ENCODE assay signal across 29 cellular contexts in the genomic region with DNA sequence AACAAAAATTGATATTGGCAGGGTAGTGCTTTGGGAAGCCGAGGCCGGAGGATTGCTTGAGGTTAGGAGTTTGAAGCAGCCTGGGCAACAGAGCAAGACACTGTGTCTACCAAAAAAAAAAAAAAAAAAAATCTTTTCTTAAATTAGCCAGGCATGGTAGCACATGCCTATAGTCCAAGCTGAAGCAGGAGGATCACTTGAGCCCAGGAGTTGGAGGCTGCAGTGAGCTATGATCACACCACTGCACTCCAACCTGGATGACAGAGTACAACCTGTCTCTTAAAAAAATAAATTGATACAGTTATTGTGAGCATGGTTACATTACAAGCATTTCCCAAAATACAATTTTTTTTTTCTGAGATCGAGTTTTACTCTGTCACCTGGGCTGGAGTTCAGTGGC.
"Had no signal": no experiment of that assay in that cellular context is flagged by ENCODE, and none has a peak within 500 bp of the region (broad histone marks: within the 10 kb centered on the region; RNA-seq: fewer than 3 reads in every experiment).

No MANE protein-coding gene starts in this region.

- H3K36me3 ChIP-seq: breast epithelium, tibial nerve had no signal

- H3K9me3 Mint-ChIP-seq: activated CD4-positive, alpha-beta memory T cell treated with anti-CD3 and anti-CD28 coated beads, Interleukin-2, amount 10 ng/mL, durations not matched to agents 7 days and 5 days; activated CD4-positive, alpha-beta T cell treated with anti-CD3 and anti-CD28 coated beads, Interleukin-2, amount 10 ng/mL, durations not matched to agents 7 days and 5 days; activated T-cell treated with anti-CD3 and anti-CD28 coated beads, Interleukin-2, amount 50 U/mL, for 24 hours; central memory CD8-positive, alpha-beta T cell; immature natural killer cell; mesothelial cell of epicardium; stimulated activated effector memory CD8-positive, alpha-beta T cell treated with anti-CD3 and anti-CD28 coated beads, Interleukin-12 subunit alpha, Interleukin-12 subunit beta, amount 100 ng/mL, for 72 hours; stimulated activated naive CD8-positive, alpha-beta T cell treated with anti-CD3 and anti-CD28 coated beads, Interleukin-15, Interleukin-2, amounts not matched to agents 100 ng/mL and 50 ng/mL, for 24 hours had no signal

- H3K27ac Mint-ChIP-seq: activated CD4-positive, alpha-beta memory T cell treated with anti-CD3 and anti-CD28 coated beads, Interleukin-2, amount 10 ng/mL, durations not matched to agents 7 days and 5 days; activated CD4-positive, alpha-beta T cell treated with anti-CD3 and anti-CD28 coated beads, Interleukin-2, amount 10 ng/mL, durations not matched to agents 7 days and 5 days; activated T-cell treated with anti-CD3 and anti-CD28 coated beads, Interleukin-2, amount 50 U/mL, for 24 hours; mesothelial cell of epicardium; stimulated activated effector memory CD8-positive, alpha-beta T cell treated with anti-CD3 and anti-CD28 coated beads, Interleukin-12 subunit alpha, Interleukin-12 subunit beta, amount 100 ng/mL, for 72 hours; stimulated activated naive CD8-positive, alpha-beta T cell treated with anti-CD3 and anti-CD28 coated beads, Interleukin-15, Interleukin-2, amounts not matched to agents 100 ng/mL and 50 ng/mL, for 24 hours had no signal

- H3K4me3 ChIP-seq: breast epithelium, tibial nerve had no signal

- H3K4me3 Mint-ChIP-seq: activated CD4-positive, alpha-beta memory T cell treated with anti-CD3 and anti-CD28 coated beads, Interleukin-2, amount 10 ng/mL, durations not matched to agents 7 days and 5 days; activated CD4-positive, alpha-beta T cell treated with anti-CD3 and anti-CD28 coated beads, Interleukin-2, amount 10 ng/mL, durations not matched to agents 7 days and 5 days; activated T-cell treated with anti-CD3 and anti-CD28 coated beads, Interleukin-2, amount 50 U/mL, for 24 hours; central memory CD8-positive, alpha-beta T cell; immature natural killer cell; mesothelial cell of epicardium; naive thymus-derived CD4-positive, alpha-beta T cell; stimulated activated effector memory CD8-positive, alpha-beta T cell treated with anti-CD3 and anti-CD28 coated beads, Interleukin-12 subunit alpha, Interleukin-12 subunit beta, amount 100 ng/mL, for 72 hours; stimulated activated naive CD8-positive, alpha-beta T cell treated with anti-CD3 and anti-CD28 coated beads, Interleukin-15, Interleukin-2, amounts not matched to agents 100 ng/mL and 50 ng/mL, for 24 hours had no signal

- H3K27me3 Mint-ChIP-seq: activated CD4-positive, alpha-beta memory T cell treated with anti-CD3 and anti-CD28 coated beads, Interleukin-2, amount 10 ng/mL, durations not matched to agents 7 days and 5 days; activated CD4-positive, alpha-beta T cell treated with anti-CD3 and anti-CD28 coated beads, Interleukin-2, amount 10 ng/mL, durations not matched to agents 7 days and 5 days; activated T-cell treated with anti-CD3 and anti-CD28 coated beads, Interleukin-2, amount 50 U/mL, for 24 hours; central memory CD8-positive, alpha-beta T cell; naive thymus-derived CD4-positive, alpha-beta T cell; stimulated activated naive CD8-positive, alpha-beta T cell treated with anti-CD3 and anti-CD28 coated beads, Interleukin-15, Interleukin-2, amounts not matched to agents 100 ng/mL and 50 ng/mL, for 24 hours had no signal

- DNase-seq: activated CD4-positive, alpha-beta memory T cell treated with anti-CD3 and anti-CD28 coated beads, Interleukin-2, amount 10 ng/mL, durations not matched to agents 7 days and 5 days; activated CD4-positive, alpha-beta T cell treated with anti-CD3 and anti-CD28 coated beads, Interleukin-2, amount 10 ng/mL, durations not matched to agents 7 days and 5 days; activated CD8-positive, alpha-beta memory T cell treated with anti-CD3 and anti-CD28 coated beads, Interleukin-2, amount 50 U/mL, for 48 hours; activated gamma-delta T cell treated with Interleukin-2 at 50 U/mL for 16 hours; activated naive CD4-positive, alpha-beta T cell treated with anti-CD3 and anti-CD28 coated beads, Interleukin-2, amount 50 U/mL, for 16 hours; activated T-cell treated with anti-CD3 and anti-CD28 coated beads, Interleukin-2, amount 50 U/mL, for 24 hours; amygdala; dermis blood vessel endothelial cell; effector CD4-positive, alpha-beta T cell; head of caudate nucleus; hypothalamus; immature natural killer cell; kidney; naive thymus-derived CD4-positive, alpha-beta T cell; retina; small intestine; stimulated activated CD4-positive, alpha-beta T cell treated with anti-CD3 and anti-CD28 coated beads, Interleukin-4, amount 100 ng/mL, for 24 hours; substantia nigra; T-helper 9 cell had no signal

- H3K27ac ChIP-seq: breast epithelium, epithelial cell of prostate, tibial nerve, VCaP had no signal

- H3K36me3 Mint-ChIP-seq: immature natural killer cell; stimulated activated effector memory CD8-positive, alpha-beta T cell treated with anti-CD3 and anti-CD28 coated beads, Interleukin-12 subunit alpha, Interleukin-12 subunit beta, amount 100 ng/mL, for 72 hours had no signal

- H3K27me3 ChIP-seq: breast epithelium, tibial nerve had no signal

- H3K9me3 ChIP-seq: breast epithelium, tibial nerve had no signal

- ATAC-seq: activated CD4-positive, CD25-positive, alpha-beta regulatory T cell treated with anti-CD3 and anti-CD28 coated beads, Interleukin-2, amount 50 U/mL, for 24 hours; naive thymus-derived CD4-positive, alpha-beta T cell; sciatic nerve; stimulated activated effector memory CD8-positive, alpha-beta T cell treated with anti-CD3 and anti-CD28 coated beads, Interleukin-12 subunit alpha, Interleukin-12 subunit beta, amount 100 ng/mL, for 72 hours had no signal
